In the genomic region with DNA sequence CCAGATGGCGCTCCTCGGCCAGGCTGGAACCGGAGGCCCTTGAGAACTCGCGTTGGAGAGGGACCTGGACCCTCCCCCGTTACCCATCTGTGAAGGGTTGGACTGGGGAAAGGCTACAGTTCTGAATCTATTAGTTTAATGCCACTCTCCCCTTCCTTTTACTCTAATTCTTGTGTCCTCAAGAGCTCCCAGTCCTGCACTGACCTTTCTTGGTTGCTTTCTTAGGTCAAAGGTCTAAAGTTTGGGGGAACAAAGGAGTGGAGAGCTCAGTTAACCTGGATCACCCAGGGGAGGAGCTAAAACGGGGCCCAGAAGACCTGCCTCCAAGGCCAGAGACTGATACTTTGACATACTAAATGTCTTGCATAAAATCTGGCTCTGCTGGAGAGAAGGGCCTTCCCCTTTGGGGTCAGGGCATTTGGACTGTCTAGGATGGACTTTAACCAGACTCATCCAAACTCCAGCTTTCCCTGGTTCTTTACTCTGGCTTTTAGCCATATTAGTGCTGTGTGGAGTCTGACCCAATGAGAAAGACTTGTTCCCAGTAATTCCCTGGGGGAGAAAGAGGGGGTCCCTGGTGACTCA, we compare ENCODE assay signal across 8 cellular contexts. TPM values are rescaled to one million over a fixed set of nuclear protein-coding genes. Genes with fewer than 3 reads are reported as not detected.
A peak's percentile ranks its signal among the peaks of the same experiment; 100 is the strongest.
DNase-seq lines count a peak whose midpoint lies in the region; ATAC-seq, FAIRE-seq and TF ChIP-seq lines count a peak whose summit lies in the region.

No MANE protein-coding gene starts in this region.

- H3K4me2 ChIP-seq in GM23248 (ENCODE audit: unreplicated experiment) = no peak overlapping the region

- ATAC-seq in SK-N-SH treated with all-trans-retinoic acid at 6 μM for 48 hours (no peak; the same call in 2 of the 3 replicates), GM21619 (IDR thresholded peaks at IDR 0.05; ENCODE audit: unreplicated experiment) (no peak)

- no peaks in the 10 kb centered on the region for H3K9me2 ChIP-seq in GM23248 (ENCODE audit: insufficient read depth)

- no peak overlapping the region for H3K27ac ChIP-seq in GM23248
- peak overlapping the region; percentile 98 to 99 (median 99) for H3K27ac ChIP-seq in sigmoid colon

- in situ Hi-C loops in GM23248 (cut with MboI) = no loop called here

- DNase-seq in GM23248 = no peak
- no peak for DNase-seq in fibroblast of the aortic adventitia (ENCODE audit: low read depth)
- no peak for DNase-seq in sigmoid colon
- no peak for DNase-seq in NAMALWA (ENCODE audit: low spot score)
- DNase-seq in HK-2 (ENCODE audit: unreplicated experiment) = no peak
- no peak for DNase-seq in H54 (ENCODE audit: insufficient read length, low spot score)

- no peak for FAIRE-seq in H54 (lab: Jason Lieb, UNC)

- peaks cover 37% of the 10 kb centered on the region for H3K79me2 ChIP-seq in GM23248 (ENCODE audit: insufficient read depth)

- 0% methylated on average over 7 of the region's 7 CpGs for WGBS in GM23248 (ENCODE audit: low coverage in 1 of 2, low lambda C conversion rate in 2 of 2, missing lambda C conversion rate in 2 of 2), 2 experiments
- 1% methylated on average over 7 of the region's 7 CpGs for WGBS in sigmoid colon, 2 donors

- no peak overlapping the region for H3K9ac ChIP-seq in GM23248

- H3K4me1 ChIP-seq in GM23248 (ENCODE audit: insufficient read depth) (peaks cover 5% of the 10 kb centered on the region; the same call in 1 of the 2 replicates), sigmoid colon (peaks cover 0 to 24% (median 19%) of the 10 kb centered on the region in 4 donors)

- H3K27me3 ChIP-seq in GM23248 (replicated peaks; ENCODE audit: insufficient read depth) = no peaks in the 10 kb centered on the region
- no peaks in the 10 kb centered on the region for H3K27me3 ChIP-seq in sigmoid colon

- H3K36me3 ChIP-seq in GM23248 (ENCODE audit: low read depth) (peaks cover 15% of the 10 kb centered on the region), sigmoid colon (peaks cover 18 to 31% (median 29%) of the 10 kb centered on the region in 4 donors)

- H2AFZ ChIP-seq in GM23248 = 0 out of 2 replicates have a peak overlapping the region, but pooled peaks have one; percentile 14

- TF ChIP-seq EP300 in sigmoid colon (IDR thresholded peaks at IDR 0.05) = no peak

- TF ChIP-seq POLR2A in sigmoid colon (IDR thresholded peaks at IDR 0.05) = no peak
- no peak for TF ChIP-seq POLR2A in H54 (IDR thresholded peaks at IDR 0.05; ENCODE audit: low read depth, low read length)

- TF ChIP-seq CTCF in fibroblast of the aortic adventitia (IDR thresholded peaks at IDR 0.05; ENCODE audit: insufficient read depth, low read length) = peak; percentile 97
- TF ChIP-seq CTCF in sigmoid colon (IDR thresholded peaks at IDR 0.05) = peak in 3 of 4 experiments; percentile 84 to 99 (median 88)

- intact Hi-C loops in sigmoid colon (cut with DNase I) = loop anchor here (1.0 kb wide), 3 partner anchors 10 to 71 kb away; no protein-coding TSS in a partner anchor

- H3K9me3 ChIP-seq in GM23248 (ENCODE audit: low read depth) (no peaks in the 10 kb centered on the region), sigmoid colon (no peaks in the 10 kb centered on the region)

- H4K20me1 ChIP-seq in GM23248 (ENCODE audit: insufficient read depth) = no peaks in the 10 kb centered on the region

- no peaks in the 10 kb centered on the region for H3F3A ChIP-seq in GM23248 (ENCODE audit: insufficient read depth)

- H3K4me3 ChIP-seq in GM23248 = no peak overlapping the region
- H3K4me3 ChIP-seq in fibroblast of the aortic adventitia (ENCODE audit: low read depth, low read length) = no peak overlapping the region
- H3K4me3 ChIP-seq in sigmoid colon = peak overlapping the region in 2 of 4 donors; percentile 90 to 96

TF ChIP-seq in SK-N-SH treated with all-trans-retinoic acid at 6 μM for 48 hours, 23 proteins besides CTCF, POLR2A, EP300 and RAD21:
- TF ChIP-seq BACH2 (CRISPR knock-in tag; IDR thresholded peaks at IDR 0.05; ENCODE audit: borderline replicate concordance) (no peak), ZFP3 (CRISPR knock-in tag; IDR thresholded peaks at IDR 0.05) (no peak)
- TF ChIP-seq, protein P1, sequence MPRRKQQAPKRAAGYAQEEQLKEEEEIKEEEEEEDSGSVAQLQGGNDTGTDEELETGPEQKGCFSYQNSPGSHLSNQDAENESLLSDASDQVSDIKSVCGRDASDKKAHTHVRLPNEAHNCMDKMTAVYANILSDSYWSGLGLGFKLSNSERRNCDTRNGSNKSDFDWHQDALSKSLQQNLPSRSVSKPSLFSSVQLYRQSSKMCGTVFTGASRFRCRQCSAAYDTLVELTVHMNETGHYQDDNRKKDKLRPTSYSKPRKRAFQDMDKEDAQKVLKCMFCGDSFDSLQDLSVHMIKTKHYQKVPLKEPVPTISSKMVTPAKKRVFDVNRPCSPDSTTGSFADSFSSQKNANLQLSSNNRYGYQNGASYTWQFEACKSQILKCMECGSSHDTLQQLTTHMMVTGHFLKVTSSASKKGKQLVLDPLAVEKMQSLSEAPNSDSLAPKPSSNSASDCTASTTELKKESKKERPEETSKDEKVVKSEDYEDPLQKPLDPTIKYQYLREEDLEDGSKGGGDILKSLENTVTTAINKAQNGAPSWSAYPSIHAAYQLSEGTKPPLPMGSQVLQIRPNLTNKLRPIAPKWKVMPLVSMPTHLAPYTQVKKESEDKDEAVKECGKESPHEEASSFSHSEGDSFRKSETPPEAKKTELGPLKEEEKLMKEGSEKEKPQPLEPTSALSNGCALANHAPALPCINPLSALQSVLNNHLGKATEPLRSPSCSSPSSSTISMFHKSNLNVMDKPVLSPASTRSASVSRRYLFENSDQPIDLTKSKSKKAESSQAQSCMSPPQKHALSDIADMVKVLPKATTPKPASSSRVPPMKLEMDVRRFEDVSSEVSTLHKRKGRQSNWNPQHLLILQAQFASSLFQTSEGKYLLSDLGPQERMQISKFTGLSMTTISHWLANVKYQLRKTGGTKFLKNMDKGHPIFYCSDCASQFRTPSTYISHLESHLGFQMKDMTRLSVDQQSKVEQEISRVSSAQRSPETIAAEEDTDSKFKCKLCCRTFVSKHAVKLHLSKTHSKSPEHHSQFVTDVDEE (CRISPR knock-in tag; IDR thresholded peaks at IDR 0.05) = peak; percentile 59; the same call in 1 of the 2 replicates
- TF ChIP-seq, protein P2, sequence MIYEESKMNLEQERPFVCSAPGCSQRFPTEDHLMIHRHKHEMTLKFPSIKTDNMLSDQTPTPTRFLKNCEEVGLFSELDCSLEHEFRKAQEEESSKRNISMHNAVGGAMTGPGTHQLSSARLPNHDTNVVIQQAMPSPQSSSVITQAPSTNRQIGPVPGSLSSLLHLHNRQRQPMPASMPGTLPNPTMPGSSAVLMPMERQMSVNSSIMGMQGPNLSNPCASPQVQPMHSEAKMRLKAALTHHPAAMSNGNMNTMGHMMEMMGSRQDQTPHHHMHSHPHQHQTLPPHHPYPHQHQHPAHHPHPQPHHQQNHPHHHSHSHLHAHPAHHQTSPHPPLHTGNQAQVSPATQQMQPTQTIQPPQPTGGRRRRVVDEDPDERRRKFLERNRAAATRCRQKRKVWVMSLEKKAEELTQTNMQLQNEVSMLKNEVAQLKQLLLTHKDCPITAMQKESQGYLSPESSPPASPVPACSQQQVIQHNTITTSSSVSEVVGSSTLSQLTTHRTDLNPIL (CRISPR knock-in tag; IDR thresholded peaks at IDR 0.05; ENCODE audit: low read depth) = no peak

RNA-seq across cellular contexts. Expression of a gene that starts 0.9 kb away (rescaled TPM):
- total RNA-seq in GM23248 (2014; rRNA removed; shearing (Covaris generic)) = 252 and 313 TPM in 2 replicates
- polyA plus RNA-seq in GM23248 (2016; fragmentation: Nextera tagmentation; extraction: Ambion mirVana) = 386 and 389 TPM in 2 replicates
- 29.5 and 104 TPM in 2 replicates for total RNA-seq in fibroblast of the aortic adventitia (ENCODE audit: low replicate concordance)
- total RNA-seq in sigmoid colon = 100 to 1,000 TPM; 148 to 163 (median 159) TPM
- polyA plus RNA-seq in sigmoid colon = 100 to 1,000 TPM; 157 to 220 (median 178) TPM

RNA-seq across cellular contexts. Expression of a gene that starts 12.3 kb away (rescaled TPM):
- total RNA-seq in GM23248 (2014; rRNA removed; shearing (Covaris generic)) = 109 and 130 TPM in 2 replicates
- polyA plus RNA-seq in GM23248 (2016; fragmentation: Nextera tagmentation; extraction: Ambion mirVana) (238 and 250 TPM in 2 replicates), sigmoid colon (100 to 1,000 TPM in 2 of 3 donors, 10 to 100 TPM in 1; 93.2 to 198 (median 174) TPM)
- total RNA-seq in fibroblast of the aortic adventitia (ENCODE audit: low replicate concordance) (61.6 and 575 TPM in 2 replicates), sigmoid colon (100 to 1,000 TPM; 196 to 392 (median 255) TPM)

RNA-seq across cellular contexts. Expression of a gene that starts 18.5 kb away (rescaled TPM):
- total RNA-seq in GM23248 (2014; rRNA removed; shearing (Covaris generic)) = not detected in 2 replicates
- polyA plus RNA-seq in GM23248 (2016; fragmentation: Nextera tagmentation; extraction: Ambion mirVana) = 0.29 TPM in 1 of 2 replicates, not detected in the other
- total RNA-seq in fibroblast of the aortic adventitia (ENCODE audit: low replicate concordance) = 0.16 TPM in 1 of 2 replicates, not detected in the other
- total RNA-seq in sigmoid colon = 1 to 10 TPM; 1.4 to 6.9 (median 3.0) TPM
- polyA plus RNA-seq in sigmoid colon = 1 to 10 TPM in 2 of 3 donors, under 1 TPM in 1; 0.60 to 4.2 (median 1.4) TPM

RNA-seq across cellular contexts. Expression of a gene that starts 30.0 kb away (rescaled TPM):
- 94.5 and 123 TPM in 2 replicates for total RNA-seq in GM23248 (2014; rRNA removed; shearing (Covaris generic))
- polyA plus RNA-seq in GM23248 (2016; fragmentation: Nextera tagmentation; extraction: Ambion mirVana) = 133 and 135 TPM in 2 replicates
- 71.1 and 86.0 TPM in 2 replicates for total RNA-seq in fibroblast of the aortic adventitia (ENCODE audit: low replicate concordance)
- total RNA-seq in sigmoid colon = 10 to 100 TPM; 51.3 to 69.3 (median 60.1) TPM
- polyA plus RNA-seq in sigmoid colon = 10 to 100 TPM; 48.6 to 52.5 (median 52.3) TPM

RNA-seq across cellular contexts. Expression of a gene that starts 35.5 kb away (rescaled TPM):
- total RNA-seq in GM23248 (2014; rRNA removed; shearing (Covaris generic)) = not detected in 2 replicates
- polyA plus RNA-seq in GM23248 (2016; fragmentation: Nextera tagmentation; extraction: Ambion mirVana) (not detected in 2 replicates), sigmoid colon (10 to 100 TPM in 2 of 3 donors, 1 to 10 TPM in 1; 4.8 to 29.7 (median 26.6) TPM)
- total RNA-seq in fibroblast of the aortic adventitia (ENCODE audit: low replicate concordance) (1.6 TPM in 1 of 2 replicates, not detected in the other), sigmoid colon (10 to 100 TPM in 3 of 4 donors, 1 to 10 TPM in 1; 2.5 to 12.8 (median 11.5) TPM)
